8 cellular contexts compared by ENCODE assay signal in the genomic region with DNA sequence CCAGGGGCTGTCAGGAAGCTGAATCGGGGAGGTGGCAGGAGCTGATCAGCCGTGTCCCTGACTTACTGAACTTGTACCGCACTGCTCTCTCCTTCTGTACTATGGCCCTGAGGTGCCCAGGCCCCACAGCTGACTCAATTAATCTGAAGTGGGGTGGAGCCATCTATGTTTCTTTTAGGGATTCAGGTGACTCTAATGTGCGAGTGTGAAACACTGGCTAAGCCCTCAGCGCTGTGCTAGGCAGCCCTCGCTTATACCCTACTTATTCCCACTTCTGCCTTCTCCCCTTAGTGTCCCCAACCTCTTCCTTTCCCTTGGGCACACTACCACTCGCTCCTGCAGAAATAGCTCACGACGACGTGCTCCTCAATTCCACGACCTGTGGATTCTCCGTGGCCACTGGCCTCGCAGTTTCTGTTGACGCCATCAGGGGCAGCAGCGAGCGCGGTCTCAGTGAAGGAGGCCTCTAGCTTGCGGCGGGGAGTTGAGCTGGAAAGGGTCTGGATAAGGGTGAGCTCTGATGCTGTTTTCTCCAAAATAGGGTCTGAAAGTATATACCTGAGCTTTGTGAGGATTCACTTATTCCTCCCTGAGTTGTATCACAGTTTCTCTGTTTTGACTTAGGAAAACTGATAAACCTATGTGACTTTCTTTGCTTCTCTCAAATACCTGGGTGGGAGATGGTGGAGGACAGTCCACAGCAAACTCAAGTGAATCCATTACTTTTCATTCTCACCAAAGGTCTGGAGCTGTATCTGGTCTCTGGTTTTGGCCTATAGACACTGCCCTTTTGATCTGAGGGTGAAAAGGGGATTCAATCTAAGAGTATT.
DNase-seq lines count a peak whose midpoint lies in the region; ATAC-seq and TF ChIP-seq lines count a peak whose summit lies in the region.

No MANE protein-coding gene starts in this region.

- no peaks in the 10 kb centered on the region for H3K27me3 ChIP-seq in BLaER1
- H3K27me3 ChIP-seq in endodermal cell (ENCODE audit: control insufficient read depth, insufficient read depth, low read length, poor library complexity, severe bottlenecking): no peaks in the 10 kb centered on the region

- H3K36me3 ChIP-seq in BLaER1: no peaks in the 10 kb centered on the region
- no peaks in the 10 kb centered on the region for H3K36me3 ChIP-seq in endodermal cell (ENCODE audit: control insufficient read depth, insufficient read depth, low read length)

- CTCF ChIA-PET in activated CD4-positive, alpha-beta T cell treated with anti-CD3 and anti-CD28 coated beads, Interleukin-2, amount 10 ng/mL, durations not matched to agents 7 days and 5 days (lab: Charles Lee): interaction anchor here (0.7 to 1.5 kb wide), 10 partner anchors 9 to 119 kb away, joined by 3 to 7 read pairs (median 3); no protein-coding TSS in a partner anchor

- peak; percentile 21 for DNase-seq in activated CD4-positive, alpha-beta T cell treated with anti-CD3 and anti-CD28 coated beads, Interleukin-2, amount 10 ng/mL, durations not matched to agents 7 days and 5 days
- DNase-seq in endodermal cell (peak; percentile 92), type B pancreatic cell (ENCODE audit: extremely low spot score, unreplicated experiment) (peak; percentile 75), SIG-M5 treated with dmso at 0.1 percent for 504 hours (lab: John Stamatoyannopoulos, UW; ENCODE audit: unreplicated experiment) (no peak)
- DNase-seq in natural killer cell treated with Interleukin-12 subunit alpha and Interleukin-12 subunit beta and Interleukin-15 and Interleukin-18, amount 100 ng/mL, for 72 hours (ENCODE audit: low spot score): no peak

- POLR2A ChIA-PET in activated CD4-positive, alpha-beta T cell treated with anti-CD3 and anti-CD28 coated beads, Interleukin-2, amount 10 ng/mL, durations not matched to agents 7 days and 5 days (lab: Charles Lee): no interaction called here

- H3K4me3 Mint-ChIP-seq in activated CD4-positive, alpha-beta T cell treated with anti-CD3 and anti-CD28 coated beads, Interleukin-2, amount 10 ng/mL, durations not matched to agents 7 days and 5 days: no peak overlapping the region
- peak overlapping the region; percentile 39 for H3K4me3 Mint-ChIP-seq in endodermal cell
- peak overlapping the region; percentile 36 for H3K4me3 Mint-ChIP-seq in natural killer cell treated with Interleukin-12 subunit alpha and Interleukin-12 subunit beta and Interleukin-15 and Interleukin-18, amount 100 ng/mL, for 72 hours
- peak overlapping the region; percentile 79 for H3K4me3 Mint-ChIP-seq in type B pancreatic cell

- H3K4me1 ChIP-seq in BLaER1 (peaks cover 17% of the 10 kb centered on the region), endodermal cell (ENCODE audit: control insufficient read depth, insufficient read depth, low read length) (no peaks in the 10 kb centered on the region)

- WGBS in endodermal cell (ENCODE audit: insufficient coverage in 1 of 2, insufficient read length in 1 of 2), 2 experiments: 41 to 50% methylated on average over 16 to 19 of the region's 19 CpGs

- no peak overlapping the region for H3K9ac ChIP-seq in BLaER1
- H3K9ac ChIP-seq in endodermal cell (ENCODE audit: extremely low read depth, low read length, poor library complexity, severe bottlenecking): no peak overlapping the region

- H3K9me3 Mint-ChIP-seq in activated CD4-positive, alpha-beta T cell treated with anti-CD3 and anti-CD28 coated beads, Interleukin-2, amount 10 ng/mL, durations not matched to agents 7 days and 5 days: peaks cover 2% of the 10 kb centered on the region
- H3K9me3 Mint-ChIP-seq in endodermal cell: peaks cover 2% of the 10 kb centered on the region
- H3K9me3 Mint-ChIP-seq in natural killer cell treated with Interleukin-12 subunit alpha and Interleukin-12 subunit beta and Interleukin-15 and Interleukin-18, amount 100 ng/mL, for 72 hours: no peaks in the 10 kb centered on the region
- no peaks in the 10 kb centered on the region for H3K9me3 Mint-ChIP-seq in type B pancreatic cell

- H3K4me1 Mint-ChIP-seq in activated CD4-positive, alpha-beta T cell treated with anti-CD3 and anti-CD28 coated beads, Interleukin-2, amount 10 ng/mL, durations not matched to agents 7 days and 5 days: peaks cover 5% of the 10 kb centered on the region
- H3K4me1 Mint-ChIP-seq in endodermal cell (peaks cover 7% of the 10 kb centered on the region), type B pancreatic cell (ENCODE audit: unreplicated experiment) (peaks cover 10% of the 10 kb centered on the region)
- peaks cover 8 to 16% of the 10 kb centered on the region in 2 donors for H3K4me1 Mint-ChIP-seq in natural killer cell treated with Interleukin-12 subunit alpha and Interleukin-12 subunit beta and Interleukin-15 and Interleukin-18, amount 100 ng/mL, for 72 hours (ENCODE audit: low read depth in 2 of 2)

- H3K4me3 ChIP-seq in BLaER1 (no peak overlapping the region), endodermal cell (ENCODE audit: low read length) (no peak overlapping the region)

- H4K20me1 ChIP-seq in BLaER1: no peaks in the 10 kb centered on the region

- H3K27ac Mint-ChIP-seq in activated CD4-positive, alpha-beta T cell treated with anti-CD3 and anti-CD28 coated beads, Interleukin-2, amount 10 ng/mL, durations not matched to agents 7 days and 5 days: no peak overlapping the region
- H3K27ac Mint-ChIP-seq in endodermal cell: no peak overlapping the region
- peak overlapping the region in 1 of 2 donors; percentile 28 for H3K27ac Mint-ChIP-seq in natural killer cell treated with Interleukin-12 subunit alpha and Interleukin-12 subunit beta and Interleukin-15 and Interleukin-18, amount 100 ng/mL, for 72 hours
- H3K27ac Mint-ChIP-seq in type B pancreatic cell: no peak overlapping the region

- H3K9me3 ChIP-seq in BLaER1: no peaks in the 10 kb centered on the region
- H3K9me3 ChIP-seq in endodermal cell (ENCODE audit: control insufficient read depth, low read length): no peaks in the 10 kb centered on the region

- ATAC-seq in HG03066 (IDR thresholded peaks at IDR 0.05; ENCODE audit: low read depth, unreplicated experiment) (peak; percentile 70), esophagus mucosa (no peak)
- ATAC-seq in natural killer cell treated with Interleukin-12 subunit alpha and Interleukin-12 subunit beta and Interleukin-15 and Interleukin-18, amount 100 ng/mL, for 72 hours: peak; percentile 54 to 77

- H3K27me3 Mint-ChIP-seq in activated CD4-positive, alpha-beta T cell treated with anti-CD3 and anti-CD28 coated beads, Interleukin-2, amount 10 ng/mL, durations not matched to agents 7 days and 5 days: no peaks in the 10 kb centered on the region
- H3K27me3 Mint-ChIP-seq in endodermal cell (ENCODE audit: insufficient read depth) (no peaks in the 10 kb centered on the region), type B pancreatic cell (peaks cover 3% of the 10 kb centered on the region)
- H3K27me3 Mint-ChIP-seq in natural killer cell treated with Interleukin-12 subunit alpha and Interleukin-12 subunit beta and Interleukin-15 and Interleukin-18, amount 100 ng/mL, for 72 hours: no peaks in the 10 kb centered on the region

- H3K36me3 Mint-ChIP-seq in activated CD4-positive, alpha-beta T cell treated with anti-CD3 and anti-CD28 coated beads, Interleukin-2, amount 10 ng/mL, durations not matched to agents 7 days and 5 days (ENCODE audit: low read depth): no peaks in the 10 kb centered on the region
- H3K36me3 Mint-ChIP-seq in endodermal cell (ENCODE audit: low read depth) (no peaks in the 10 kb centered on the region), type B pancreatic cell (no peaks in the 10 kb centered on the region)
- H3K36me3 Mint-ChIP-seq in natural killer cell treated with Interleukin-12 subunit alpha and Interleukin-12 subunit beta and Interleukin-15 and Interleukin-18, amount 100 ng/mL, for 72 hours: no peaks in the 10 kb centered on the region

- TF ChIP-seq CTCF in endodermal cell (conservative IDR thresholded peaks at IDR 0.05): peak; percentile 92
- peak; percentile 82 for TF ChIP-seq CTCF in type B pancreatic cell (conservative IDR thresholded peaks at IDR 0.05)

- H3K4me2 ChIP-seq in BLaER1: peak overlapping the region; percentile 75

- H3K27ac ChIP-seq in BLaER1: no peak overlapping the region; the same call in 1 of the 2 replicates
- H3K27ac ChIP-seq in endodermal cell (ENCODE audit: low read depth, low read length): no peak overlapping the region

Comparison
In these comparisons a context has a peak if more than half of its experiments do, and no peak if none do; other contexts are left out.
1. DNase-seq: peak in activated CD4-positive, alpha-beta T cell treated with anti-CD3 and anti-CD28 coated beads, Interleukin-2, amount 10 ng/mL, durations not matched to agents 7 days and 5 days (single experiment), endodermal cell (single experiment) and type B pancreatic cell (single experiment); none in natural killer cell treated with Interleukin-12 subunit alpha and Interleukin-12 subunit beta and Interleukin-15 and Interleukin-18, amount 100 ng/mL, for 72 hours (single experiment) and SIG-M5 treated with dmso at 0.1 percent for 504 hours (single experiment).